18 cellular contexts compared by ENCODE assay signal in genomic region chrX:153408871-153409351, GRCh38. TPM values are rescaled to one million over a fixed set of nuclear protein-coding genes. Genes with fewer than 3 reads are reported as not detected.
DNase-seq lines count a peak whose midpoint lies in the region; ATAC-seq and TF ChIP-seq lines count a peak whose summit lies in the region.
"Had no signal": no experiment of that assay in that cellular context is flagged by ENCODE, and none has a peak within 500 bp of the region (broad histone marks: within the 10 kb centered on the region; RNA-seq: fewer than 3 reads in every experiment).

No MANE protein-coding gene starts in this region.

- no peaks in the 10 kb centered on the region; the same call in 1 of the 2 replicates for H3K4me1 ChIP-seq in HEK293 (ENCODE audit: control insufficient read depth, insufficient read depth, low read length)
- H3K4me1 ChIP-seq: A549 had no signal

- ATAC-seq in HG03442 (IDR thresholded peaks at IDR 0.05; ENCODE audit: unreplicated experiment): no peak
- ATAC-seq: A549 had no signal

- DNase-seq in islet precursor cell: peak; percentile 49
- DNase-seq in posterior vena cava (ENCODE audit: low spot score): peak; percentile 59
- no peak for DNase-seq in mucosa of gallbladder (ENCODE audit: low spot score)
- DNase-seq in DMS114 treated with DMSO at 0.1 percent for 48 hours (lab: John Stamatoyannopoulos, UW; ENCODE audit: unreplicated experiment): no peak
- DNase-seq: ACHN; C1 segment of cervical spinal cord; Calu3; CD4-positive, alpha-beta memory T cell; COR-L47; DMS153; DND-41; GM23248; H7; HCEC 1CT had no signal

- no peak overlapping the region for H3K27ac ChIP-seq in HEK293 (ENCODE audit: extremely low read depth, low read depth, low read length)
- H3K27ac ChIP-seq: A549, GM23248 had no signal

- no peaks in the 10 kb centered on the region for H3K9me3 ChIP-seq in HEK293 (ENCODE audit: control insufficient read depth, insufficient read depth, low read depth, low read length)
- H3K9me3 ChIP-seq: A549 had no signal

- no peak for TF ChIP-seq CTCF in HEK293 (tag by site-specific recombination; IDR thresholded peaks at IDR 0.05)

- POLR2A ChIA-PET in HEK293 (lab: Yijun Ruan, JAX): no interaction called here

- CTCF ChIA-PET in HEK293 (lab: Yijun Ruan, JAX): interaction anchor here (1.1 kb wide), 1 partner anchor 22 kb away, joined by 3 read pairs; no protein-coding TSS in a partner anchor

- H3K36me3 ChIP-seq in HEK293 (ENCODE audit: control insufficient read depth in 2 of 2, insufficient read depth in 1 of 2, low read length in 2 of 2): no peaks in the 10 kb centered on the region

- intact Hi-C loops in posterior vena cava (cut with DNase I): no loop called here

- H3K4me3 ChIP-seq in HEK293 (ENCODE audit: low read depth, low read length): no peak overlapping the region
- H3K4me3 ChIP-seq: A549, GM23248 had no signal

TF ChIP-seq in HEK293, 187 proteins besides CTCF, POLR2A, EP300 and RAD21:
- TF ChIP-seq ZIC2 (tag by site-specific recombination; IDR thresholded peaks at IDR 0.05) (peak; percentile 96), ZBTB17 (tag by site-specific recombination; IDR thresholded peaks at IDR 0.05) (no peak)

RNA-seq across cellular contexts. Expression of gene ZFP92, which starts 2.4 kb away (rescaled TPM):
- total RNA-seq in posterior vena cava (under 1 TPM; 0.65 to 0.90 TPM), mucosa of gallbladder (0.60 TPM)
- total RNA-seq: H7 had no signal

RNA-seq across cellular contexts. Expression of gene PNMA6E, which starts 7.8 kb away (rescaled TPM):
- not detected for total RNA-seq in posterior vena cava
- not detected for total RNA-seq in mucosa of gallbladder
- total RNA-seq: Calu3; CD4-positive, alpha-beta memory T cell; GM23248; H1; H7 had no signal

RNA-seq across cellular contexts. Expression of gene TREX2, which starts 36.9 kb away (rescaled TPM):
- total RNA-seq in posterior vena cava (1 to 10 TPM in 1 of 2 donors, under 1 TPM in 1; 0.48 to 1.9 TPM), mucosa of gallbladder (0.63 TPM)

Comparison
In these comparisons a context has a peak if more than half of its experiments do, and no peak if none do; other contexts are left out.
1. DNase-seq: peak in islet precursor cell (single experiment) and posterior vena cava (single experiment); none in mucosa of gallbladder (single experiment) and DMS114 treated with DMSO at 0.1 percent for 48 hours (single experiment).